ENCODE assay signal across 9 cellular contexts in the genomic region with DNA sequence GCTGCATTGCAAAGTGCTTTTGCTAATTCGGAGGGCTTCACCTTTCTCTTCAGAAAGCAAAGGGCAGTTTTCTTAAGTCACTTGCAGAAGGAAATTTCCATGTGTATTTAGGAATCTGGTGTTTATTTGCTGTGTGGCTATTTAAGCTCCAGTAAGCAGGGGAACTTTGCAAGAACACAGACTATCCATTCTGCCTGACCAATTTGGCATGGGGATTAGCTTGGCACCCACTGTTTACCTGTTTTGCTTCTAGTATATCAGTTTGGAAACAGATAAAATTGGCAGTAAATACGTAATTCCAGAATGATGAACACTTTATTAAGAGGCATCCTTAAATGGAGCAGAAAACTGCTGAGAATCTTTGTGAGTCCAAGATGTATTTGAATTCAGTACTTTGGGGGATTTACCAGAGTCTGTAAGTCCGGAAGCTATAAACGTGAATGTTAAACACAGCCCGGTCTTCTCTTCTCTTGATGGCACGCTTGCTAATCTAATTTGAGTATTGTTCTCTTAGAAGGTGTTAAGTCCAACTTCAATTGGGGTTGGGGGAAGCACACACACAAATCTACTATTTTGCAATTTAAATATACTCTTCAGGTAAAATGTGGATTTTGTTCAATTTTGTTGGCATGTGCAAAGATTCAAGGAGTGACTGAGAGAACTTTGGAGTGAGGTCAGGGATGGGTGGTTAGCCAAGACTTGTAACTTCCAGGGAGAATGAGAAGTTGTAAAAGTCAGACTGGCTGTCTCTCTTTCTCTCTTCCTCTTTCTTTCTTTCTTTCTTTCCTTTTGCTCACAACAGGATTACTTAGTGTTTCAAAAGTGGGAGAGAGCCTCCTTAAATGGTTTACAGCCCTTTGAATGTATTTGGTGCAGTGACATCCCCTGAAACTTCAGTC. TPM values are rescaled to one million over a fixed set of nuclear protein-coding genes. Genes with fewer than 3 reads are reported as not detected.
DNase-seq lines count a peak whose midpoint lies in the region; ATAC-seq lines count a peak whose summit lies in the region.
"Had no signal": no experiment of that assay in that cellular context is flagged by ENCODE, and none has a peak within 500 bp of the region (broad histone marks: within the 10 kb centered on the region; RNA-seq: fewer than 3 reads in every experiment).

No MANE protein-coding gene starts in this region.

- peak overlapping the region; percentile 60 for H3K27ac Mint-ChIP-seq in T-helper 17 cell

- H3K36me3 Mint-ChIP-seq in T-helper 17 cell (ENCODE audit: low read depth) = peaks cover 2% of the 10 kb centered on the region

- peaks cover 28% of the 10 kb centered on the region for H3K4me1 Mint-ChIP-seq in T-helper 17 cell

- H3K27ac ChIP-seq in iPS-20b (ENCODE audit: low read length) = no peak overlapping the region
- H3K27ac ChIP-seq in temporal lobe (ENCODE audit: low read depth, low read length) = peak overlapping the region; percentile 37

- no peak for ATAC-seq in T-helper 17 cell
- no peak for ATAC-seq in HG03045 (IDR thresholded peaks at IDR 0.05; ENCODE audit: unreplicated experiment)

- H3K27me3 Mint-ChIP-seq in T-helper 17 cell = no peaks in the 10 kb centered on the region

- H3K36me3 ChIP-seq in iPS-20b (ENCODE audit: insufficient read depth, low read depth, low read length) = no peaks in the 10 kb centered on the region

- H3K4me3 Mint-ChIP-seq in T-helper 17 cell = peak overlapping the region; percentile 45

- peaks cover 57% of the 10 kb centered on the region for H3K27me3 ChIP-seq in iPS-20b (ENCODE audit: insufficient read depth, low read length)

- H3K4me3 ChIP-seq in iPS-20b (ENCODE audit: low read length) = peak overlapping the region; percentile 67

- peak overlapping the region; percentile 60 for H3K9ac ChIP-seq in iPS-20b (ENCODE audit: low read depth, low read length)

- H3K4me1 ChIP-seq in iPS-20b (ENCODE audit: insufficient read depth, low read length) = peaks cover 44% of the 10 kb centered on the region

- peak; percentile 37 for DNase-seq in NCI-H2029 treated with DMSO at 0.1 percent for 48 hours (lab: John Stamatoyannopoulos, UW)
- no peak for DNase-seq in NCI-H2029 (lab: John Stamatoyannopoulos, UW)
- DNase-seq in T-helper 17 cell = no peak
- no peak for DNase-seq in midbrain (lab: John Stamatoyannopoulos, UW)
- DNase-seq in inferior parietal cortex (ENCODE audit: extremely low spot score) = no peak

- no peaks in the 10 kb centered on the region for H3K9me3 ChIP-seq in T-helper 17 cell (ENCODE audit: control insufficient read depth, low read length, poor library complexity, severe bottlenecking)
- H3K9me3 ChIP-seq in iPS-20b (ENCODE audit: insufficient read depth, low read depth, low read length) = no peaks in the 10 kb centered on the region

RNA-seq across cellular contexts. Expression of gene ACKR3, which starts 0.7 kb away (rescaled TPM):
- total RNA-seq in T-helper 17 cell (1 to 10 TPM; 1.3 to 2.3 TPM), temporal lobe (7.1 TPM)
- total RNA-seq: SK-MEL-5 had no signal
